Comparison of ENCODE assay signal across 23 cellular contexts in genomic region chr22:44147036-44147645, GRCh38. TPM values are rescaled to one million over a fixed set of nuclear protein-coding genes. Genes with fewer than 3 reads are reported as not detected.
DNase-seq lines count a peak whose midpoint lies in the region; ATAC-seq and TF ChIP-seq lines count a peak whose summit lies in the region.
"Had no signal": no experiment of that assay in that cellular context is flagged by ENCODE, and none has a peak within 500 bp of the region (broad histone marks: within the 10 kb centered on the region; RNA-seq: fewer than 3 reads in every experiment).

No MANE protein-coding gene starts in this region.

- no peak for TF ChIP-seq CTCF in hepatocyte (IDR thresholded peaks at IDR 0.05; ENCODE audit: poor library complexity)
- TF ChIP-seq CTCF in osteocyte (IDR thresholded peaks at IDR 0.05): no peak
- no peak for TF ChIP-seq CTCF in body of pancreas (IDR thresholded peaks at IDR 0.05)

- H3K9ac ChIP-seq in SK-N-MC (ENCODE audit: insufficient read length): peak overlapping the region; percentile 74
- H3K9ac ChIP-seq: GM23248 had no signal

- peaks cover 39% of the 10 kb centered on the region for H3K4me1 Mint-ChIP-seq in osteocyte (ENCODE audit: unreplicated experiment)
- no peaks in the 10 kb centered on the region for H3K4me1 Mint-ChIP-seq in activated naive CD8-positive, alpha-beta T cell treated with anti-CD3 and anti-CD28 coated beads for 36 hours
- H3K4me1 Mint-ChIP-seq: CD14-positive monocyte, T-cell had no signal

- H3K9me2 ChIP-seq in hepatocyte (replicated peaks; ENCODE audit: insufficient read depth): no peaks in the 10 kb centered on the region

- peak overlapping the region; percentile 35 for H3K27ac Mint-ChIP-seq in osteocyte (ENCODE audit: unreplicated experiment)
- no peak overlapping the region for H3K27ac Mint-ChIP-seq in activated naive CD8-positive, alpha-beta T cell treated with anti-CD3 and anti-CD28 coated beads for 36 hours
- H3K27ac Mint-ChIP-seq: activated T-helper 1 cell treated with anti-CD3 and anti-CD28 coated beads, Interleukin-12 subunit alpha, Interleukin-12 subunit beta, Interleukin-2, Interleukin-4 antibody, amounts not matched to agents 30 ng/mL and 10 ng/mL and 1 ng/mL, durations not matched to agents 14 hours and 24 hours and 36 hours; memory B cell; T-cell had no signal

- no peaks in the 10 kb centered on the region for H3K36me3 Mint-ChIP-seq in osteocyte (ENCODE audit: unreplicated experiment)
- H3K36me3 Mint-ChIP-seq in activated naive CD8-positive, alpha-beta T cell treated with anti-CD3 and anti-CD28 coated beads for 36 hours: peaks cover 4% of the 10 kb centered on the region
- H3K36me3 Mint-ChIP-seq: T-cell had no signal

- H4K20me1 ChIP-seq in hepatocyte (ENCODE audit: insufficient read depth, poor library complexity, severe bottlenecking): no peaks in the 10 kb centered on the region

- intact Hi-C loops in body of pancreas (cut with DNase I): no loop called here

- H3K4me3 ChIP-seq in SK-N-MC: 0 out of 2 replicates have a peak overlapping the region, but pooled peaks have one; percentile 66
- H3K4me3 ChIP-seq in hepatocyte: no peak overlapping the region
- H3K4me3 ChIP-seq in body of pancreas: no peak overlapping the region
- H3K4me3 ChIP-seq: GM23248, K562, pancreas had no signal

- peaks cover 5% of the 10 kb centered on the region for H3K27me3 Mint-ChIP-seq in osteocyte (ENCODE audit: unreplicated experiment)
- no peaks in the 10 kb centered on the region for H3K27me3 Mint-ChIP-seq in activated naive CD8-positive, alpha-beta T cell treated with anti-CD3 and anti-CD28 coated beads for 36 hours
- H3K27me3 Mint-ChIP-seq: memory B cell, naive B cell had no signal

- no peak overlapping the region for H2AFZ ChIP-seq in hepatocyte
- H2AFZ ChIP-seq: GM23248 had no signal

- H3K4me3 Mint-ChIP-seq in osteocyte (ENCODE audit: unreplicated experiment): no peak overlapping the region
- no peak overlapping the region for H3K4me3 Mint-ChIP-seq in activated naive CD8-positive, alpha-beta T cell treated with anti-CD3 and anti-CD28 coated beads for 36 hours
- H3K4me3 Mint-ChIP-seq: activated T-helper 1 cell treated with anti-CD3 and anti-CD28 coated beads, Interleukin-12 subunit alpha, Interleukin-12 subunit beta, Interleukin-2, Interleukin-4 antibody, amounts not matched to agents 30 ng/mL and 10 ng/mL and 1 ng/mL, durations not matched to agents 14 hours and 24 hours and 36 hours; CD14-positive monocyte; memory B cell; T-cell had no signal

- no peak overlapping the region for H3K4me2 ChIP-seq in hepatocyte

- H3K9me3 Mint-ChIP-seq in osteocyte (ENCODE audit: unreplicated experiment): no peaks in the 10 kb centered on the region
- no peaks in the 10 kb centered on the region for H3K9me3 Mint-ChIP-seq in activated naive CD8-positive, alpha-beta T cell treated with anti-CD3 and anti-CD28 coated beads for 36 hours
- H3K9me3 Mint-ChIP-seq: activated T-helper 1 cell treated with anti-CD3 and anti-CD28 coated beads, Interleukin-12 subunit alpha, Interleukin-12 subunit beta, Interleukin-2, Interleukin-4 antibody, amounts not matched to agents 30 ng/mL and 10 ng/mL and 1 ng/mL, durations not matched to agents 14 hours and 24 hours and 36 hours; memory B cell; T-cell had no signal

- H3K27ac ChIP-seq in SK-N-MC: peak overlapping the region; percentile 97
- H3K27ac ChIP-seq in hepatocyte: peak overlapping the region; percentile 66
- no peak overlapping the region for H3K27ac ChIP-seq in body of pancreas
- H3K27ac ChIP-seq: GM23248, pancreas had no signal

- DNase-seq in ELF-1 (ENCODE audit: low read depth, low spot score): peak; percentile 15
- DNase-seq in SK-N-MC (ENCODE audit: low read depth, low spot score): no peak
- DNase-seq in hepatocyte (ENCODE audit: low spot score): no peak
- DNase-seq in osteocyte (ENCODE audit: extremely low spot score, unreplicated experiment): no peak
- DNase-seq in stimulated activated CD4-positive, alpha-beta T cell treated with anti-CD3 and anti-CD28 coated beads, Interleukin-2, amount 100 ng/mL, for 24 hours: no peak
- DNase-seq in activated naive CD8-positive, alpha-beta T cell treated with anti-CD3 and anti-CD28 coated beads for 36 hours: no peak
- no peak for DNase-seq in NCI-H774 (lab: John Stamatoyannopoulos, UW)
- no peak for DNase-seq in body of pancreas
- DNase-seq: activated CD4-positive, alpha-beta T cell treated with anti-CD3 and anti-CD28 coated beads for 48 hours; activated naive CD4-positive, alpha-beta T cell treated with anti-CD3 and anti-CD28 coated beads, Interleukin-2, amount 50 U/mL, for 16 hours; effector CD4-positive, alpha-beta T cell; GM23248; MM.1S; naive B cell; NCI-H1436; NCI-H748 treated with DMSO at 0.1 percent for 48 hours; Right ventricle myocardium superior; T-cell had no signal

- no peak for TF ChIP-seq POLR2A in body of pancreas (IDR thresholded peaks at IDR 0.05)

- whole genome bisulfite sequencing in hepatocyte (ENCODE audit: low lambda C conversion rate, missing lambda C conversion rate): 68% methylated on average over 12 of the region's 12 CpGs
- 62 to 79% methylated on average over 12 of the region's 12 CpGs for WGBS in body of pancreas, 2 donors

- H3K9me3 ChIP-seq in SK-N-MC (ENCODE audit: low read depth, low read length): no peaks in the 10 kb centered on the region
- no peaks in the 10 kb centered on the region for H3K9me3 ChIP-seq in hepatocyte (ENCODE audit: low read depth)
- no peaks in the 10 kb centered on the region for H3K9me3 ChIP-seq in body of pancreas
- H3K9me3 ChIP-seq: pancreas had no signal

- H3K36me3 ChIP-seq in SK-N-MC (ENCODE audit: insufficient read depth, low read length) (no peaks in the 10 kb centered on the region), hepatocyte (replicated peaks; ENCODE audit: insufficient read depth, low read depth) (no peaks in the 10 kb centered on the region), body of pancreas (replicated peaks in 1 of 2; ENCODE audit: insufficient read depth in 1 of 2, low read depth in 2 of 2) (no peaks in the 10 kb centered on the region)
- H3K36me3 ChIP-seq: pancreas had no signal

- ATAC-seq in body of pancreas: no peak
- ATAC-seq: K562, T-cell had no signal

- H3K4me1 ChIP-seq in hepatocyte (ENCODE audit: insufficient read depth) (peaks cover 21% of the 10 kb centered on the region), body of pancreas (no peaks in the 10 kb centered on the region)
- H3K4me1 ChIP-seq: pancreas had no signal

- H3K79me2 ChIP-seq in hepatocyte: no peaks in the 10 kb centered on the region

- H3K27me3 ChIP-seq in hepatocyte (no peaks in the 10 kb centered on the region), body of pancreas (no peaks in the 10 kb centered on the region)
- H3K27me3 ChIP-seq: pancreas had no signal

RNA-seq across cellular contexts. Expression of gene PARVG, which starts 33.6 kb away (rescaled TPM):
- total RNA-seq in hepatocyte (0.96 and 1.00 TPM in 2 replicates), osteocyte (not detected in 2 replicates), body of pancreas (10 to 100 TPM in 1 of 2 donors, 1 to 10 TPM in 1; 8.8 to 13.2 TPM)
- 0.77 and 2.8 TPM in 2 replicates for polyA plus RNA-seq in hepatocyte
- 10 to 100 TPM; 68.7 to 72.9 TPM for total RNA-seq in activated naive CD8-positive, alpha-beta T cell treated with anti-CD3 and anti-CD28 coated beads for 36 hours
- total RNA-seq: GM23248 had no signal
- polyA plus RNA-seq: GM23248, K562 had no signal

Comparison
In these comparisons a context has a peak if more than half of its experiments do, and no peak if none do; other contexts are left out.
1. H3K27ac ChIP-seq: peak in SK-N-MC (single experiment) and hepatocyte (single experiment); none in body of pancreas (0 of 4).
2. RNA of gene PARVG, which starts 33.6 kb away (total RNA-seq): 68.7 to 72.9 TPM in activated naive CD8-positive, alpha-beta T cell treated with anti-CD3 and anti-CD28 coated beads for 36 hours; 8.8 to 13.2 TPM in body of pancreas, 0.96 to 1.00 TPM in hepatocyte and not detected in osteocyte; every median in the first group is over 4 times any median in the second.